In the genomic region with DNA sequence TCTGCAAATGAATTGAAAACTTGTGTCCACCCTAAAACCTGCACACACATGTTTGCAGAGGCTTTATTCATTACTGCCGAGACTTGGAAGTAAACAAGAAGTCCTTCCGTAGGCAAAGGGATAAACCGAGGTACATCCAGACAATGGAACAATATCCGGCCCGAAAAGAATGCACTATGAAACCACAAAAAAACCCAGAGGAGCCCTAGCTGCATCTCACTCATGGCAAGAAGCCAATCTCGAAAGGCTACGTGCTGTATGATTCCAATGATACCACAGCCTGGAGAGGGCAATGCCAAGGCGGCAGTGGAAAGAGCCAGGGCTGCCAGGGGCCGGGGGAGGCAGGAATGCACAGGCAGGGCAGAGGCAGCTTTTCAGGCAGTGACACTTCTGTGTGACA, we compare ENCODE assay signal across 7 cellular contexts. TPM values are rescaled to one million over a fixed set of nuclear protein-coding genes. Genes with fewer than 3 reads are reported as not detected.
A peak's percentile ranks its signal among the peaks of the same experiment; 100 is the strongest.
DNase-seq lines count a peak whose midpoint lies in the region; ATAC-seq and TF ChIP-seq lines count a peak whose summit lies in the region.

No MANE protein-coding gene starts in this region.

- H2AK5ac ChIP-seq in neuronal stem cell (ENCODE audit: low read depth, low read length), result no peak overlapping the region

- no peak for TF ChIP-seq CTCF in chondrocyte (IDR thresholded peaks at IDR 0.05)

- no peak for ATAC-seq in GM21447 (IDR thresholded peaks at IDR 0.05; ENCODE audit: unreplicated experiment)
- no peak for ATAC-seq in GM21526 (IDR thresholded peaks at IDR 0.05; ENCODE audit: low FRiP score, unreplicated experiment)
- no peak for ATAC-seq in HG03432 (IDR thresholded peaks at IDR 0.05; ENCODE audit: unreplicated experiment)

- H3K27ac Mint-ChIP-seq in chondrocyte (ENCODE audit: unreplicated experiment), result no peak overlapping the region

- H3K14ac ChIP-seq in neuronal stem cell (ENCODE audit: low read length), result peak overlapping the region; percentile 56

- H3K23ac ChIP-seq in neuronal stem cell (ENCODE audit: low read depth, low read length, poor library complexity), result no peak overlapping the region

- no peaks in the 10 kb centered on the region for H3K9me3 ChIP-seq in neuronal stem cell (replicated peaks in 1 of 2; ENCODE audit: control insufficient read depth in 2 of 2, insufficient read depth in 1 of 2, low read depth in 1 of 2, low read length in 2 of 2)

- no peaks in the 10 kb centered on the region for H3K79me1 ChIP-seq in neuronal stem cell (ENCODE audit: low read depth, low read length)

- no peaks in the 10 kb centered on the region for H3K36me3 Mint-ChIP-seq in chondrocyte (ENCODE audit: low read depth)

- H3K36me3 ChIP-seq in neuronal stem cell (replicated peaks in 1 of 2; ENCODE audit: control insufficient read depth in 2 of 2, insufficient read depth in 2 of 2, low read length in 2 of 2), result no peaks in the 10 kb centered on the region

- H3K9me3 Mint-ChIP-seq in chondrocyte (ENCODE audit: low read depth), result no peaks in the 10 kb centered on the region

- no peak overlapping the region for H2AFZ ChIP-seq in neuronal stem cell (ENCODE audit: low read length)

- no peak overlapping the region for H3K27ac ChIP-seq in neuronal stem cell (replicated peaks; ENCODE audit: low read length)

- no peak overlapping the region for H2BK12ac ChIP-seq in neuronal stem cell (ENCODE audit: low read length)

- H3K4me1 Mint-ChIP-seq in chondrocyte (ENCODE audit: low read depth), result peaks cover 29% of the 10 kb centered on the region

- peaks cover 0 to 2% (median 0%) of the 10 kb centered on the region in 3 experiments for H3K27me3 ChIP-seq in neuronal stem cell (ENCODE audit: control insufficient read depth in 3 of 3, insufficient read depth in 3 of 3, low read depth in 1 of 3, low read length in 3 of 3)

- peak overlapping the region; percentile 61 for H2BK120ac ChIP-seq in neuronal stem cell (ENCODE audit: low read depth, low read length)

- H3K4me3 ChIP-seq in neuronal stem cell (ENCODE audit: low read length in 2 of 2), result no peak overlapping the region

- no peaks in the 10 kb centered on the region for H3K27me3 Mint-ChIP-seq in chondrocyte (ENCODE audit: low read depth)

- no peak overlapping the region for H4K91ac ChIP-seq in neuronal stem cell (ENCODE audit: low read depth, low read length, poor library complexity)

- no peak overlapping the region for H2BK5ac ChIP-seq in neuronal stem cell (ENCODE audit: low read length)

- no peak overlapping the region for H2BK15ac ChIP-seq in neuronal stem cell (ENCODE audit: low read length)

- H3K18ac ChIP-seq in neuronal stem cell (ENCODE audit: low read length), result no peak overlapping the region

- H4K8ac ChIP-seq in neuronal stem cell (ENCODE audit: low read depth, low read length), result peak overlapping the region; percentile 48

- no peak overlapping the region for H3K4me3 Mint-ChIP-seq in chondrocyte (ENCODE audit: unreplicated experiment)

- no CpG with 5 or more reads among the region's 9 CpGs for WGBS in neuronal stem cell (ENCODE audit: extremely low coverage in 2 of 2, insufficient read length in 2 of 2, insufficient replicate concordance in 1 of 2), 2 donors

- no peak overlapping the region for H3K9ac ChIP-seq in neuronal stem cell (ENCODE audit: low read depth, low read length, poor library complexity)

- DNase-seq in EH (ENCODE audit: low read depth), result peak; percentile 71
- peak; percentile 55 for DNase-seq in NCI-H2029 (lab: John Stamatoyannopoulos, UW)
- DNase-seq in chondrocyte (ENCODE audit: low spot score), result peak; percentile 30
- DNase-seq in neuronal stem cell (ENCODE audit: low spot score), result no peak

- H3K4ac ChIP-seq in neuronal stem cell (ENCODE audit: low read length), result peak overlapping the region; percentile 66

- H3K4me1 ChIP-seq in neuronal stem cell (ENCODE audit: control insufficient read depth in 2 of 2, insufficient read depth in 1 of 2, low read depth in 1 of 2, low read length in 2 of 2), result peaks cover 4 to 6% of the 10 kb centered on the region in 2 donors

- H3K4me2 ChIP-seq in neuronal stem cell (ENCODE audit: insufficient read depth, low read length, poor library complexity, severe bottlenecking), result no peak overlapping the region

RNA-seq across cellular contexts. Expression of a gene that starts 3.2 kb away (rescaled TPM):
- total RNA-seq in chondrocyte, result 22.8 to 33.0 TPM (median 29.8 TPM) in 3 replicates
- 89.1 TPM for polyA plus RNA-seq in neuronal stem cell (2013, experiment 1 of 2)
- polyA plus RNA-seq in neuronal stem cell (2013, experiment 2 of 2), result 89.3 TPM

RNA-seq across cellular contexts. Expression of a gene that starts 24.5 kb away (rescaled TPM):
- 0.51 to 1.3 TPM in 2 of 3 replicates, not detected in the other for total RNA-seq in chondrocyte
- 0.49 TPM for polyA plus RNA-seq in neuronal stem cell (2013, experiment 1 of 2)
- polyA plus RNA-seq in neuronal stem cell (2013, experiment 2 of 2), result 0.32 TPM

RNA-seq across cellular contexts. Expression of a gene that starts 52.3 kb away (rescaled TPM):
- total RNA-seq in chondrocyte, result not detected in 3 replicates
- not detected for polyA plus RNA-seq in neuronal stem cell (2013, experiment 1 of 2)
- not detected for polyA plus RNA-seq in neuronal stem cell (2013, experiment 2 of 2)

RNA-seq across cellular contexts. Expression of a gene that starts 53.7 kb away (rescaled TPM):
- 2,704 to 5,485 TPM (median 2,760 TPM) in 3 replicates for total RNA-seq in chondrocyte
- 16.6 TPM for polyA plus RNA-seq in neuronal stem cell (2013, experiment 1 of 2)
- 14.7 TPM for polyA plus RNA-seq in neuronal stem cell (2013, experiment 2 of 2)
